1 cellular context compared by ENCODE assay signal in genomic region chr7:78359836-78360235, GRCh38.
TF ChIP-seq lines count a peak whose summit lies in the region.

No MANE protein-coding gene starts in this region.

TF ChIP-seq in SK-N-SH, 30 proteins besides CTCF, POLR2A, EP300 and RAD21 (continued from another document):
- TF ChIP-seq USF1 (IDR thresholded peaks at IDR 0.05; ENCODE audit: borderline replicate concordance, low read depth) (no peak), TAF1 (IDR thresholded peaks at IDR 0.05; ENCODE audit: borderline replicate concordance, low read depth, low read length) (no peak), PBX3 (IDR thresholded peaks at IDR 0.05) (no peak), RXRA (IDR thresholded peaks at IDR 0.05; ENCODE audit: borderline replicate concordance, low read depth) (no peak), CHD2 (IDR thresholded peaks at IDR 0.05; ENCODE audit: low read length, partially characterized antibody) (no peak), MXI1 (IDR thresholded peaks at IDR 0.05; ENCODE audit: low read depth, low read length) (no peak), IRF3 (IDR thresholded peaks at IDR 0.05; ENCODE audit: low read depth, low read length) (no peak), MAX (IDR thresholded peaks at IDR 0.05; ENCODE audit: low read depth) (no peak), RFX5 (IDR thresholded peaks at IDR 0.05; ENCODE audit: low read length) (no peak), MEF2A (IDR thresholded peaks at IDR 0.05; ENCODE audit: borderline replicate concordance, low read depth) (no peak), NRF1 (IDR thresholded peaks at IDR 0.05; ENCODE audit: low read depth, low read length) (no peak), FOXJ3 (CRISPR knock-in tag; IDR thresholded peaks at IDR 0.05) (no peak)
